In the genomic region with DNA sequence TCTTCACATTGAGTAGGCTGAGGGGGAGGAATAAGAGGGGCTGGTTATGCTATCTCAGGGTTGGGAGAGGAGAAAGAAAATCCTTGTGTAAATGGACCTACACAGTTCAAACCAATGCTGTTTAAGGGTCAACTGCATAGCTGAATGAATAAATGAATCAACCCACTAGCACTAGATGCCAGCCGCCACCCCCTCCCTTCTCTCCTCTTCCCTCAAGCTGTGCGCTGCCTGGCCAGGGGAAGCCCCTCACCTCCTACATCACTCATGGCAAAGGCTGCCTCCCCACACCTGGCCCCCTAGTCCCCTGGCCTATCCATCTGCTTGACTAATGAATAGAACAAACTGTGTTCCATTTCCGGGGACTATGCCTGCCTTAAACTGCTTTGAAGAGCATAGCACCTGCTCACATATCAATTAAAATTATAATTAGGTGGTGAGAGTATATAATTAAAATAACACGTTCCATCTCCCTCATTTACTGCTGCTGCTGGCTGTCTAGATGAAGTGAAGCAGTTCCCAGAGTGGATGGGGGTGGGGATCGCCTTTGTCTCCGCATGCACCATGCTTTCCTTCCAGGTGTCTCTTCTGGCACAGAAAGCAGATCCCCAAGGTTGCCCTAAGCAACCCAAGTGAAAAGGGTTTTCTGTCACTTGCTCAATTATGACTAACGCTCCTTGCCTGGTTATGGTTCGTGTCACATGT, we compare ENCODE assay signal across 23 cellular contexts. TPM values are rescaled to one million over a fixed set of nuclear protein-coding genes. Genes with fewer than 3 reads are reported as not detected.
A peak's percentile ranks its signal among the peaks of the same experiment; 100 is the strongest.
DNase-seq lines count a peak whose midpoint lies in the region; ATAC-seq and TF ChIP-seq lines count a peak whose summit lies in the region.
"Had no signal": no experiment of that assay in that cellular context is flagged by ENCODE, and none has a peak within 500 bp of the region (broad histone marks: within the 10 kb centered on the region; RNA-seq: fewer than 3 reads in every experiment).

No MANE protein-coding gene starts in this region.

- TF ChIP-seq POLR2A in breast epithelium (IDR thresholded peaks at IDR 0.05) = no peak

- H2AFZ ChIP-seq in DND-41 (ENCODE audit: low read depth, low read length) = no peak overlapping the region
- H2AFZ ChIP-seq: neural progenitor cell had no signal

- TF ChIP-seq CTCF in DND-41 (IDR thresholded peaks at IDR 0.05; ENCODE audit: borderline replicate concordance, extremely low read depth, low read length, poor library complexity, severe bottlenecking) (no peak), breast epithelium (IDR thresholded peaks at IDR 0.05) (no peak)

- H3K36me3 ChIP-seq in DND-41 (ENCODE audit: insufficient read depth, low read length) (no peaks in the 10 kb centered on the region), breast epithelium (no peaks in the 10 kb centered on the region)
- H3K36me3 ChIP-seq: neural progenitor cell, prostate gland, tibial artery had no signal

- no peak overlapping the region for H3K4me3 ChIP-seq in DND-41 (ENCODE audit: low read depth in 1 of 2, low read length in 2 of 2)
- H3K4me3 ChIP-seq in breast epithelium = no peak overlapping the region
- H3K4me3 ChIP-seq: body of pancreas, coronary artery, mucosa of descending colon, neural progenitor cell, prostate gland, tibial artery had no signal

- H3K27me3 ChIP-seq in DND-41 (ENCODE audit: insufficient read depth, low read length, poor library complexity) (peaks cover 4% of the 10 kb centered on the region), breast epithelium (no peaks in the 10 kb centered on the region)
- H3K27me3 ChIP-seq: body of pancreas, neural progenitor cell, tibial artery had no signal

- H3K9ac ChIP-seq in DND-41 (ENCODE audit: low read depth, low read length) = no peak overlapping the region
- H3K9ac ChIP-seq: KMS-11, neural progenitor cell had no signal

- 0 out of 2 replicates have a peak, but pooled peaks cover 2% of the 10 kb centered on the region for H4K20me1 ChIP-seq in DND-41 (ENCODE audit: insufficient read depth, low read length)

- H3K4me2 ChIP-seq in DND-41 (ENCODE audit: insufficient read depth, low read length) = no peak overlapping the region
- H3K4me2 ChIP-seq: KMS-11, neural progenitor cell had no signal

- DNase-seq in DND-41 = no peak
- peak; percentile 87 for DNase-seq in NCI-H1417 treated with DMSO at 0.1 percent for 48 hours (lab: John Stamatoyannopoulos, UW)
- DNase-seq in NCI-H2171 treated with DMSO at 0.1 percent for 48 hours (lab: John Stamatoyannopoulos, UW) = peak; percentile 80
- DNase-seq in kidney tubule cell (ENCODE audit: low spot score) = no peak
- no peak for DNase-seq in breast epithelium (ENCODE audit: low spot score in 2 of 2)
- DNase-seq: activated CD4-positive, alpha-beta T cell treated with anti-CD3 and anti-CD28 coated beads for 48 hours; activated CD8-positive, alpha-beta memory T cell treated with anti-CD3 and anti-CD28 coated beads, Interleukin-2, amount 10 ng/mL, durations not matched to agents 7 days and 5 days; activated naive CD8-positive, alpha-beta T cell treated with anti-CD3 and anti-CD28 coated beads, Interleukin-2, amount 50 U/mL, for 24 hours; body of pancreas; CD4-positive, alpha-beta T cell; MV-4-11; SIG-M5; stimulated activated CD4-positive, alpha-beta T cell treated with anti-CD3 and anti-CD28 coated beads, Interleukin-4, amount 100 ng/mL, for 1 hour; tibial artery had no signal

- H3K4me1 ChIP-seq in DND-41 (ENCODE audit: insufficient read depth, low read length) (no peaks in the 10 kb centered on the region), breast epithelium (no peaks in the 10 kb centered on the region)
- H3K4me1 ChIP-seq: body of pancreas, neural progenitor cell, prostate gland, tibial artery had no signal

- intact Hi-C loops in breast epithelium (cut with DNase I; ENCODE audit: low total_unique reads) = no loop called here

- H3K9me3 ChIP-seq in DND-41 (ENCODE audit: insufficient read depth, low read length, severe bottlenecking) = no peaks in the 10 kb centered on the region
- H3K9me3 ChIP-seq in breast epithelium = no peaks in the 10 kb centered on the region
- H3K9me3 ChIP-seq: body of pancreas, mucosa of descending colon, prostate gland, tibial artery had no signal

- H3K27ac ChIP-seq in DND-41 (ENCODE audit: low read length) (no peak overlapping the region), breast epithelium (no peak overlapping the region)
- H3K27ac ChIP-seq: body of pancreas, coronary artery, KMS-11, neural progenitor cell, prostate gland, tibial artery had no signal

- ATAC-seq in DND-41 (ENCODE audit: insufficient read depth, low read depth) (0 out of 3 replicates have a peak, but pooled peaks have one; percentile 22), esophagus mucosa (peak; percentile 38), HG02981 (IDR thresholded peaks at IDR 0.05; ENCODE audit: unreplicated experiment) (no peak)
- ATAC-seq: activated CD8-positive, alpha-beta memory T cell treated with anti-CD3 and anti-CD28 coated beads, Interleukin-2, amount 10 ng/mL, durations not matched to agents 7 days and 5 days; activated naive CD8-positive, alpha-beta T cell treated with anti-CD3 and anti-CD28 coated beads, Interleukin-2, amount 50 U/mL, for 24 hours; body of pancreas; mucosa of descending colon had no signal

- H3K79me2 ChIP-seq in DND-41 (ENCODE audit: insufficient read depth, low read length) = no peaks in the 10 kb centered on the region

RNA-seq across cellular contexts. Expression of gene GRID1, which starts 32.6 kb away (rescaled TPM):
- total RNA-seq in esophagus mucosa = 0.68 TPM
- 1 to 10 TPM; 2.3 to 8.5 (median 5.9) TPM for total RNA-seq in breast epithelium
- total RNA-seq: activated CD8-positive, alpha-beta memory T cell treated with anti-CD3 and anti-CD28 coated beads, Interleukin-2, amount 10 ng/mL, durations not matched to agents 7 days and 5 days; CD4-positive, alpha-beta T cell; PC-3; T-helper 1 cell treated with Interleukin-12 subunit alpha and Interleukin-12 subunit beta and Interleukin-4 antibody, amounts not matched to agents 30 ng/mL and 1 ng/mL, for 36 hours had no signal

Comparison
In these comparisons a context has a peak if more than half of its experiments do, and no peak if none do; other contexts are left out.
1. DNase-seq: peak in NCI-H1417 treated with DMSO at 0.1 percent for 48 hours (single experiment) and NCI-H2171 treated with DMSO at 0.1 percent for 48 hours (single experiment); none in DND-41 (single experiment), kidney tubule cell (single experiment) and breast epithelium (0 of 2).